In genomic region chrX:23989689-23990088, GRCh38 we compare ENCODE assay signal across 2 cellular contexts.
TF ChIP-seq lines count a peak whose summit lies in the region.

No MANE protein-coding gene starts in this region.

TF ChIP-seq in HEK293, 187 proteins besides CTCF, POLR2A, EP300 and RAD21 (continued from another document):
- peak; percentile 8; the same call in 1 of the 2 replicates for TF ChIP-seq OSR2 (tag by site-specific recombination; IDR thresholded peaks at IDR 0.05)
- no peak for TF ChIP-seq ELK4 (IDR thresholded peaks at IDR 0.05; ENCODE audit: borderline replicate concordance, low read depth, low read length)
- no peak for TF ChIP-seq ZNF701 (tag by site-specific recombination; IDR thresholded peaks at IDR 0.05)
TF ChIP-seq in HEK293: peak in this region for 3.

TF ChIP-seq in K562, 482 proteins besides CTCF, POLR2A, EP300 and RAD21 (continued from another document):
- TF ChIP-seq CUX1 (CRISPR knock-in tag; IDR thresholded peaks at IDR 0.05), result no peak
- TF ChIP-seq THRB (CRISPR knock-in tag; conservative IDR thresholded peaks at IDR 0.05), result no peak
